34 cellular contexts compared by ENCODE assay signal in the genomic region with DNA sequence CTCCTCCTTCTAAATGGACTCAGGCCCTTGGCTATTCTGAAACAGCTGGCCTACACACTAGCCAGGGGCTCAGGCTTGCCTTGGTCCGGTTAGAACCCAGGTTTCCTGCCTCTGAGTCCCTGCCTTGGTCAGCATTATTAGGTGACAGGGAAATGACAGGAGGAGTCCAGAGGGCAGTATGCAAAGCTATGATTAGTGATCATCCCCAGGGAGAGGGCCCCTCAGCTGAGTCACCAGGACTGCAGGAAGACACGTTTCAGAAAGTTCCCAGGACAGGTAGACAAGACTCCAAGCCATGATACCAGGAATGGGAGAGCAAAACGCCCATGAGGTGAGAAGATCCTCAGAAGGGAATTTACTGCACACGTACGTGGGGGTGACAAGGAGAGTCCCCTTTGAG.
"Had no signal": no experiment of that assay in that cellular context is flagged by ENCODE, and none has a peak within 500 bp of the region (broad histone marks: within the 10 kb centered on the region; RNA-seq: fewer than 3 reads in every experiment).

No MANE protein-coding gene starts in this region.

- H3K27ac ChIP-seq: KMS-11 had no signal

- DNase-seq: Karpas-422, Kasumi-1, MG63, MM.1S, MV-4-11, NCI-H1048, NCI-H1092, NCI-H1092 treated with DMSO at 0.1 percent for 48 hours, NCI-H1105, NCI-H1105 treated with DMSO at 0.1 percent for 48 hours, NCI-H1417, NCI-H1417 treated with DMSO at 0.1 percent for 48 hours, NCI-H1436, NCI-H1436 treated with DMSO at 0.1 percent for 48 hours, NCI-H146, NCI-H1694, NCI-H1694 treated with DMSO at 0.1 percent for 48 hours, NCI-H187, NCI-H187 treated with DMSO at 0.1 percent for 48 hours, NCI-H1930, NCI-H2029, NCI-H2029 treated with DMSO at 0.1 percent for 48 hours, NCI-H2081, NCI-H2081 treated with DMSO at 0.1 percent for 48 hours, NCI-H2107, NCI-H2171, NCI-H2171 treated with DMSO at 0.1 percent for 48 hours, NCI-H2227 treated with DMSO at 0.1 percent for 48 hours, NCI-H226, NCI-H345, NCI-H446, NCI-H446 treated with DMSO at 0.1 percent for 48 hours, NCI-H510A had no signal

- H3K4me3 ChIP-seq: MG63 had no signal

- H3K36me3 ChIP-seq: MG63 had no signal

- H3K27me3 ChIP-seq: MG63 had no signal

- H3K4me2 ChIP-seq: KMS-11 had no signal

- H3K9me3 ChIP-seq: MG63 had no signal
